ENCODE assay signal across 8 cellular contexts in genomic region chr10:73774637-73775036, GRCh38. TPM values are rescaled to one million over a fixed set of nuclear protein-coding genes. Genes with fewer than 3 reads are reported as not detected.
DNase-seq lines count a peak whose midpoint lies in the region; ATAC-seq and TF ChIP-seq lines count a peak whose summit lies in the region.

No MANE protein-coding gene starts in this region.

- H3K4me1 Mint-ChIP-seq in T-helper 2 cell treated with Interferon-gamma antibody and Interleukin-4, amounts not matched to agents 5 μg/mL and 100 μg/mL, for 36 hours (ENCODE audit: low read depth) = peaks cover 42% of the 10 kb centered on the region
- peaks cover 19% of the 10 kb centered on the region for H3K4me1 Mint-ChIP-seq in type B pancreatic cell (ENCODE audit: unreplicated experiment)

- no peaks in the 10 kb centered on the region for H3K27me3 Mint-ChIP-seq in T-helper 2 cell treated with Interferon-gamma antibody and Interleukin-4, amounts not matched to agents 5 μg/mL and 100 μg/mL, for 36 hours (ENCODE audit: low read depth)
- no peaks in the 10 kb centered on the region for H3K27me3 Mint-ChIP-seq in type B pancreatic cell

- no peak for TF ChIP-seq POLR2A in heart left ventricle (IDR thresholded peaks at IDR 0.05)

- no peak for TF ChIP-seq CTCF in heart left ventricle (IDR thresholded peaks at IDR 0.05)
- no peak for TF ChIP-seq CTCF in fibroblast of the aortic adventitia (IDR thresholded peaks at IDR 0.05; ENCODE audit: insufficient read depth, low read length)
- TF ChIP-seq CTCF in type B pancreatic cell (conservative IDR thresholded peaks at IDR 0.05) = no peak

- ATAC-seq in heart left ventricle (no peak), Right ventricle myocardium superior (ENCODE audit: poor library complexity) (no peak)
- no peak for ATAC-seq in activated CD4-positive, CD25-positive, alpha-beta regulatory T cell treated with anti-CD3 and anti-CD28 coated beads, Interleukin-2, amount 50 U/mL, for 24 hours

- H3K4me1 ChIP-seq in heart left ventricle = peaks cover 7 to 52% (median 31%) of the 10 kb centered on the region in 12 donors

- H3K9me3 Mint-ChIP-seq in T-helper 2 cell treated with Interferon-gamma antibody and Interleukin-4, amounts not matched to agents 5 μg/mL and 100 μg/mL, for 36 hours = no peaks in the 10 kb centered on the region
- no peaks in the 10 kb centered on the region for H3K9me3 Mint-ChIP-seq in type B pancreatic cell

- H3K4me3 ChIP-seq in heart left ventricle = peak overlapping the region in 9 of 12 donors; percentile 65 to 88 (median 83)
- peak overlapping the region; percentile 60 for H3K4me3 ChIP-seq in fibroblast of the aortic adventitia (ENCODE audit: low read depth, low read length)

- WGBS in heart left ventricle, 4 donors = 8 to 40% (median 19%) methylated on average over 5 of the region's 5 CpGs

- peak overlapping the region; percentile 86 for H3K4me3 Mint-ChIP-seq in T-helper 2 cell treated with Interferon-gamma antibody and Interleukin-4, amounts not matched to agents 5 μg/mL and 100 μg/mL, for 36 hours
- peak overlapping the region; percentile 61 for H3K4me3 Mint-ChIP-seq in type B pancreatic cell

- DNase-seq in heart left ventricle (no peak), Right ventricle myocardium superior (no peak), fibroblast of the aortic adventitia (ENCODE audit: low read depth) (peak; percentile 59), type B pancreatic cell (ENCODE audit: extremely low spot score, unreplicated experiment) (no peak), DMS153 (lab: John Stamatoyannopoulos, UW) (no peak)
- DNase-seq in T-helper 2 cell treated with Interferon-gamma antibody and Interleukin-4, amounts not matched to agents 5 μg/mL and 100 μg/mL, for 36 hours (ENCODE audit: low spot score) = no peak
- DNase-seq in activated effector memory CD4-positive, alpha-beta T cell treated with Interleukin-2 at 50 U/mL for 16 hours = no peak

- intact Hi-C loops in heart left ventricle (cut with DNase I) (loop anchor here in 2 of 10 donors (5.0 to 10.0 kb wide), 2 partner anchors 103 to 1050 kb away; partner anchors contain the start of gene KAT6B (in 1 of the 2)), Right ventricle myocardium superior (cut with DNase I) (no loop called here)

- peaks cover 62% of the 10 kb centered on the region for H3K36me3 Mint-ChIP-seq in T-helper 2 cell treated with Interferon-gamma antibody and Interleukin-4, amounts not matched to agents 5 μg/mL and 100 μg/mL, for 36 hours (ENCODE audit: low read depth)
- peaks cover 10% of the 10 kb centered on the region for H3K36me3 Mint-ChIP-seq in type B pancreatic cell

- H3K9me3 ChIP-seq in heart left ventricle = no peaks in the 10 kb centered on the region

- no peak overlapping the region for H3K27ac Mint-ChIP-seq in T-helper 2 cell treated with Interferon-gamma antibody and Interleukin-4, amounts not matched to agents 5 μg/mL and 100 μg/mL, for 36 hours
- H3K27ac Mint-ChIP-seq in type B pancreatic cell = no peak overlapping the region

- peaks cover 0 to 78% (median 68%) of the 10 kb centered on the region in 9 donors for H3K36me3 ChIP-seq in heart left ventricle

- peak overlapping the region in 1 of 12 donors; percentile 6 for H3K27ac ChIP-seq in heart left ventricle

- no peaks in the 10 kb centered on the region for H3K27me3 ChIP-seq in heart left ventricle

RNA-seq across cellular contexts. Expression of gene CHCHD1, which starts 7.2 kb away (rescaled TPM):
- total RNA-seq in heart left ventricle (10 to 100 TPM; 17.3 to 39.8 (median 22.7) TPM), Right ventricle myocardium superior (28.0 TPM), fibroblast of the aortic adventitia (ENCODE audit: low replicate concordance) (12.9 and 20.9 TPM in 2 replicates), type B pancreatic cell (ENCODE audit: low replicate concordance) (32.6 and 37.1 TPM in 2 replicates)
- polyA plus RNA-seq in heart left ventricle = 10 to 100 TPM; 76.0 to 77.9 TPM

RNA-seq across cellular contexts. Expression of gene ZSWIM8, which starts 10.8 kb away (rescaled TPM):
- total RNA-seq in heart left ventricle = 10 to 100 TPM; 37.6 to 69.7 (median 58.0) TPM
- 10 to 100 TPM; 47.8 to 64.6 TPM for polyA plus RNA-seq in heart left ventricle
- 40.3 TPM for total RNA-seq in Right ventricle myocardium superior
- 38.8 and 48.9 TPM in 2 replicates for total RNA-seq in fibroblast of the aortic adventitia (ENCODE audit: low replicate concordance)
- total RNA-seq in type B pancreatic cell (ENCODE audit: low replicate concordance) = 131 and 139 TPM in 2 replicates

RNA-seq across cellular contexts. Expression of gene SEC24C, which starts 30.5 kb away (rescaled TPM):
- 10 to 100 TPM; 42.8 to 65.5 (median 49.5) TPM for total RNA-seq in heart left ventricle
- 10 to 100 TPM; 26.4 to 59.6 TPM for polyA plus RNA-seq in heart left ventricle
- total RNA-seq in Right ventricle myocardium superior = 42.3 TPM
- total RNA-seq in fibroblast of the aortic adventitia (ENCODE audit: low replicate concordance) = 21.9 and 45.2 TPM in 2 replicates
- 75.5 and 90.3 TPM in 2 replicates for total RNA-seq in type B pancreatic cell (ENCODE audit: low replicate concordance)

RNA-seq across cellular contexts. Expression of gene NDST2, which starts 36.8 kb away (rescaled TPM):
- total RNA-seq in heart left ventricle (10 to 100 TPM in 6 of 9 donors, 1 to 10 TPM in 3; 5.8 to 32.3 (median 12.3) TPM), Right ventricle myocardium superior (10.4 TPM), fibroblast of the aortic adventitia (ENCODE audit: low replicate concordance) (14.7 and 19.5 TPM in 2 replicates), type B pancreatic cell (ENCODE audit: low replicate concordance) (27.1 and 33.5 TPM in 2 replicates)
- polyA plus RNA-seq in heart left ventricle = 1 to 10 TPM; 8.3 to 9.4 TPM
